In the genomic region with DNA sequence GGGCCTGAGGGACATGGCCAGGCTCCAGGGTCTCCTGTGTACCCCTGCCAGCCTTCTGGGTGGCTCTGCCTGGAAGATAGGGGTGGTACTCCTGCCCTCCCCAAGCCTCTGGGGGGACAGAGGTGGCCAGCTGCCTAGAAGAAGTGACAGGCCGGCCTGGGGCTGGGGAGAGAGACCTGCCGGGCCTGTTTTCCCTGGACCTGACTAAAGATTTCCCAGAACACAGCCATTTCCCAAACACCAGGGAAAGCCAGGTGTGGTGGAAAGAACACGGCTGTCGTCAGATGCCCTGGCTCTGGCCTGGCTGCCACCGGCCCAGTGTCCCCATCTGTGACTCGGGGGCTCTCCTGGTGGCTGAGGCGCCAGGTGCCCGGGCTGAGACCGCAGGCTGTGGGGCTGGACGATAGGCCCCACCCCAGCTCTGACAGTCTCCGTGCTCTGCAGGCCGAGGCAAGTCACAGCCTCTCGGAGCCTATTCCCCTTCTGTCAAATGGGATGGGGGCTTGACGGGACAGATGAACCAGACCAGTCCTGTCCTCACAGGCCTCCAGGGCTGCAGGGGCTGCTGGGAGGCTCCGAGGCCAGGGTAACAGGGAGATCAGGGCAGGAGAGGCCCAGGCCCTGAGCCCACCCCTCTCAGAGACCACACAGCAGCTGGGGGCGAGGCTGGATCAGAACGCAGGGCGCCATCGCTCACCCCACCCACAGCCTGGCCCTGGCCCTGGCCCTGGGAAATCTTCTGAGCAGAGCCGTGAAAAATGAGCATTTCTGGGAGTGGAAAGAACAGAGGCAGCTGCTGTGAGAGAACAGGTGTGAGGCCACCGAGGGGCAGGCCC, we compare ENCODE assay signal across 1 cellular context.
TF ChIP-seq lines count a peak whose summit lies in the region.

No MANE protein-coding gene starts in this region.

TF ChIP-seq in K562, 482 proteins besides CTCF, POLR2A, EP300 and RAD21:
- TF ChIP-seq RBM22 (IDR thresholded peaks at IDR 0.05; ENCODE audit: low read depth, low read length, poor library complexity, severe bottlenecking) (peak; percentile 60), TEAD4 (IDR thresholded peaks at IDR 0.05; ENCODE audit: low read length) (no peak), TEAD4 (CRISPR knock-in tag; IDR thresholded peaks at IDR 0.05; ENCODE audit: borderline replicate concordance) (no peak), BDP1 (IDR thresholded peaks at IDR 0.05; ENCODE audit: insufficient read depth, insufficient read length) (no peak), DNMT1 (IDR thresholded peaks at IDR 0.05) (no peak), HMGN3 (IDR thresholded peaks at IDR 0.05; ENCODE audit: borderline replicate concordance, extremely low read depth, insufficient read length, low read depth, low read length) (peak; percentile 13), PATZ1 (CRISPR knock-in tag; IDR thresholded peaks at IDR 0.05; ENCODE audit: borderline replicate concordance) (no peak), SUPT5H (IDR thresholded peaks at IDR 0.05) (0 out of 2 replicates have a peak, but pooled peaks have one; percentile 11), CBX3 (IDR thresholded peaks at IDR 0.05; ENCODE audit: borderline replicate concordance in 1 of 2, low read length in 2 of 2) (no peak)
- TF ChIP-seq, protein P1, sequence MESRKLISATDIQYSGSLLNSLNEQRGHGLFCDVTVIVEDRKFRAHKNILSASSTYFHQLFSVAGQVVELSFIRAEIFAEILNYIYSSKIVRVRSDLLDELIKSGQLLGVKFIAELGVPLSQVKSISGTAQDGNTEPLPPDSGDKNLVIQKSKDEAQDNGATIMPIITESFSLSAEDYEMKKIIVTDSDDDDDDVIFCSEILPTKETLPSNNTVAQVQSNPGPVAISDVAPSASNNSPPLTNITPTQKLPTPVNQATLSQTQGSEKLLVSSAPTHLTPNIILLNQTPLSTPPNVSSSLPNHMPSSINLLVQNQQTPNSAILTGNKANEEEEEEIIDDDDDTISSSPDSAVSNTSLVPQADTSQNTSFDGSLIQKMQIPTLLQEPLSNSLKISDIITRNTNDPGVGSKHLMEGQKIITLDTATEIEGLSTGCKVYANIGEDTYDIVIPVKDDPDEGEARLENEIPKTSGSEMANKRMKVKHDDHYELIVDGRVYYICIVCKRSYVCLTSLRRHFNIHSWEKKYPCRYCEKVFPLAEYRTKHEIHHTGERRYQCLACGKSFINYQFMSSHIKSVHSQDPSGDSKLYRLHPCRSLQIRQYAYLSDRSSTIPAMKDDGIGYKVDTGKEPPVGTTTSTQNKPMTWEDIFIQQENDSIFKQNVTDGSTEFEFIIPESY (CRISPR knock-in tag; IDR thresholded peaks at IDR 0.05) = peak; percentile 52; the same call in 1 of the 2 replicates
